ENCODE assay signal across 26 cellular contexts in genomic region chr10:3478632-3479240, GRCh38.
DNase-seq lines count a peak whose midpoint lies in the region; ATAC-seq, FAIRE-seq and TF ChIP-seq lines count a peak whose summit lies in the region.
"Had no signal": no experiment of that assay in that cellular context is flagged by ENCODE, and none has a peak within 500 bp of the region (broad histone marks: within the 10 kb centered on the region; RNA-seq: fewer than 3 reads in every experiment).

No MANE protein-coding gene starts in this region.

- no peak overlapping the region for H2BK5ac ChIP-seq in IMR-90 (ENCODE audit: low read depth, low read length, poor library complexity, severe bottlenecking)
- no peak overlapping the region for H2BK5ac ChIP-seq in mesenchymal stem cell (ENCODE audit: low read depth, low read length, poor library complexity, severe bottlenecking)

- peak overlapping the region in 1 of 2 experiments; percentile 8 for H2BK12ac ChIP-seq in mesenchymal stem cell (ENCODE audit: low read length in 2 of 2)

- H2BK120ac ChIP-seq in IMR-90 (ENCODE audit: low read depth, low read length) = 0 out of 2 replicates have a peak overlapping the region, but pooled peaks have one; percentile 26
- H2BK120ac ChIP-seq in mesenchymal stem cell (ENCODE audit: low read depth, low read length) = no peak overlapping the region

- no peak for TF ChIP-seq EP300 in GM12878 (IDR thresholded peaks at IDR 0.05; ENCODE audit: borderline replicate concordance in 1 of 2, control insufficient read depth in 1 of 2, low read depth in 2 of 2, low read length in 2 of 2)

- no peaks in the 10 kb centered on the region for H3K79me2 ChIP-seq in GM12878 (ENCODE audit: control insufficient read depth, insufficient read depth, low read length)

- ATAC-seq in IMR-90 (ENCODE audit: low read depth) = no peak
- no peak for ATAC-seq in GM12878
- no peak for ATAC-seq in stimulated activated memory B cell treated with anti-CD40 and anti-IgM and Interleukin-4, amounts not matched to agents 10 μg/mL and 1 μg/mL and 100 μg/mL, for 72 hours
- no peak for ATAC-seq in HG02885 (IDR thresholded peaks at IDR 0.05; ENCODE audit: poor library complexity, unreplicated experiment)
- ATAC-seq: K562, PC-3, Right ventricle myocardium inferior, SK-N-SH treated with all-trans-retinoic acid at 6 μM for 48 hours had no signal

- 0 out of 4 replicates have a peak, but pooled peaks cover 0 to 3% of the 10 kb centered on the region in 2 experiments for H3K79me1 ChIP-seq in IMR-90 (ENCODE audit: low read depth in 1 of 2, low read length in 2 of 2)
- H3K79me1 ChIP-seq in mesenchymal stem cell (replicated peaks; ENCODE audit: low read length, poor library complexity, severe bottlenecking) = peaks cover 1% of the 10 kb centered on the region

- SMC1A ChIA-PET in GM12878 (lab: Charles Lee; ENCODE audit: uncharacterized antibody, unreplicated experiment) = interaction anchor here (1.5 kb wide), 1 partner anchor 11 kb away, joined by 3 read pairs; no protein-coding TSS in a partner anchor

- H4K20me1 ChIP-seq in IMR-90 (ENCODE audit: insufficient read depth, low read length) (no peaks in the 10 kb centered on the region), GM12878 (ENCODE audit: control insufficient read depth, insufficient read depth) (no peaks in the 10 kb centered on the region)
- H4K20me1 ChIP-seq: BLaER1 treated with 17β-estradiol and CSF1 and Interleukin-3, amounts not matched to agents 10 nM and 100 nM had no signal

- H3K4ac ChIP-seq in IMR-90 (ENCODE audit: low read depth, low read length) (0 out of 2 replicates have a peak overlapping the region, but pooled peaks have one; percentile 21), mesenchymal stem cell (ENCODE audit: low read depth in 1 of 2, low read length in 2 of 2) (peak overlapping the region in 1 of 2 experiments; percentile 18)

- H4K91ac ChIP-seq in IMR-90 (ENCODE audit: insufficient read depth, low read depth, low read length) (peak overlapping the region; percentile 13; the same call in 1 of the 2 replicates), mesenchymal stem cell (ENCODE audit: low read length) (peak overlapping the region; percentile 2)

- POLR2A ChIA-PET in IMR-90 (lab: Charles Lee; ENCODE audit: unreplicated experiment) = no interaction called here
- POLR2A ChIA-PET in GM12878 (lab: Charles Lee) = no interaction called here

- in situ Hi-C loops in IMR-90 (cut with MboI; ENCODE audit: low sequenced_read_pairs) (no loop called here), GM12878 (cut with MboI) (no loop called here)

- dilution Hi-C loops in IMR-90 (cut with HindIII; ENCODE audit: low sequenced_read_pairs, unreplicated experiment) = no loop called here

- H2AFZ ChIP-seq in IMR-90 (replicated peaks; ENCODE audit: low read length, poor library complexity) = no peak overlapping the region
- H2AFZ ChIP-seq in GM12878 (ENCODE audit: control insufficient read depth, low read depth, low read length) = no peak overlapping the region
- H2AFZ ChIP-seq in mesenchymal stem cell (ENCODE audit: low read depth, low read length) = no peak overlapping the region

- BruUV-seq in IMR-90 (replicated peaks; lab: Mats Ljungman, UMichigan) (no TSS peak), GM12878 (replicated peaks; lab: Mats Ljungman, UMichigan) (no TSS peak)

- H3K27ac Mint-ChIP-seq in stimulated activated memory B cell treated with anti-CD40 and anti-IgM and Interleukin-4, amounts not matched to agents 10 μg/mL and 1 μg/mL and 100 μg/mL, for 72 hours = peak overlapping the region; percentile 13
- H3K27ac Mint-ChIP-seq: CD4-positive, alpha-beta T cell had no signal

- no peak overlapping the region for H3K4me3 Mint-ChIP-seq in stimulated activated memory B cell treated with anti-CD40 and anti-IgM and Interleukin-4, amounts not matched to agents 10 μg/mL and 1 μg/mL and 100 μg/mL, for 72 hours
- H3K4me3 Mint-ChIP-seq: CD4-positive, alpha-beta T cell had no signal

- H4K8ac ChIP-seq in IMR-90 (ENCODE audit: low read depth in 2 of 2, low read length in 2 of 2) = no peak overlapping the region
- H4K8ac ChIP-seq in mesenchymal stem cell (ENCODE audit: low read length) = no peak overlapping the region

- CTCF ChIA-PET in IMR-90 (lab: Yijun Ruan, JAX) = interaction anchor here (0.6 kb wide), 1 partner anchor 1286 kb away, joined by 4 read pairs; no protein-coding TSS in a partner anchor
- CTCF ChIA-PET in GM12878 (lab: Yijun Ruan, JAX) = no interaction called here

- no peak overlapping the region for H2AK9ac ChIP-seq in IMR-90 (replicated peaks; ENCODE audit: low read depth, low read length, poor library complexity)

- peaks cover 32% of the 10 kb centered on the region for H3K4me1 Mint-ChIP-seq in stimulated activated memory B cell treated with anti-CD40 and anti-IgM and Interleukin-4, amounts not matched to agents 10 μg/mL and 1 μg/mL and 100 μg/mL, for 72 hours

- H3K36me3 ChIP-seq in IMR-90 (ENCODE audit: control insufficient read depth, insufficient read depth, low read length) = no peaks in the 10 kb centered on the region
- H3K36me3 ChIP-seq in GM12878 (ENCODE audit: control insufficient read depth in 2 of 2, insufficient read depth in 2 of 2, low read length in 1 of 2) = no peaks in the 10 kb centered on the region
- no peaks in the 10 kb centered on the region for H3K36me3 ChIP-seq in mesenchymal stem cell (ENCODE audit: control insufficient read depth in 1 of 2, insufficient read depth in 2 of 2, low read depth in 1 of 2, low read length in 2 of 2)
- H3K36me3 ChIP-seq: SJCRH30 had no signal

- H2BK15ac ChIP-seq in IMR-90 (ENCODE audit: low read depth, low read length) (peak overlapping the region; percentile 25; the same call in 2 of the 3 replicates), mesenchymal stem cell (ENCODE audit: low read depth, poor library complexity, severe bottlenecking) (no peak overlapping the region)

- H2AK5ac ChIP-seq in IMR-90 (ENCODE audit: low read depth, low read length) = peak overlapping the region; percentile 47
- H2AK5ac ChIP-seq in mesenchymal stem cell (ENCODE audit: low read length, severe bottlenecking) = peak overlapping the region; percentile 30

- DNase-seq in IMR-90 = no peak
- no peak for DNase-seq in GM12878 (ENCODE audit: low read depth, low spot score)
- no peak for DNase-seq in mesenchymal stem cell
- DNase-seq in NCI-H1105 (lab: John Stamatoyannopoulos, UW) = no peak
- DNase-seq in putamen (ENCODE audit: low spot score) = no peak
- DNase-seq: AML-193; CD4-positive, alpha-beta T cell; DMS53; Kasumi-1; NCI-H1105 treated with DMSO at 0.1 percent for 48 hours; NCI-H146; NCI-H1930; NCI-H2107; NCI-H524; NCI-H748 treated with DMSO at 0.1 percent for 48 hours; PC-3; SJCRH30 had no signal

- H3K4me1 ChIP-seq in IMR-90 (ENCODE audit: control insufficient read depth, insufficient read depth, low read length) = peaks cover 9% of the 10 kb centered on the region
- peaks cover 46% of the 10 kb centered on the region for H3K4me1 ChIP-seq in GM12878 (ENCODE audit: control insufficient read depth, insufficient read depth, low read length)
- H3K4me1 ChIP-seq in mesenchymal stem cell (ENCODE audit: control insufficient read depth, insufficient read depth, low read depth, low read length) = peaks cover 6% of the 10 kb centered on the region
- H3K4me1 ChIP-seq: SJCRH30 had no signal

- H3K18ac ChIP-seq in IMR-90 (ENCODE audit: low read depth, low read length) (no peak overlapping the region; the same call in 1 of the 2 replicates), mesenchymal stem cell (ENCODE audit: low read depth in 1 of 2, low read length in 2 of 2) (peak overlapping the region; percentile 6 to 48)

- H4K5ac ChIP-seq in IMR-90 (ENCODE audit: low read depth, low read length) = no peak overlapping the region

- H3K27me3 Mint-ChIP-seq in stimulated activated memory B cell treated with anti-CD40 and anti-IgM and Interleukin-4, amounts not matched to agents 10 μg/mL and 1 μg/mL and 100 μg/mL, for 72 hours = no peaks in the 10 kb centered on the region
- H3K27me3 Mint-ChIP-seq: CD4-positive, alpha-beta T cell had no signal

- no peak overlapping the region for H3K9ac ChIP-seq in IMR-90 (ENCODE audit: low read depth, low read length)
- no peak overlapping the region for H3K9ac ChIP-seq in GM12878 (ENCODE audit: control insufficient read depth, insufficient read depth, low read length)
- H3K9ac ChIP-seq in mesenchymal stem cell (ENCODE audit: low read length) = no peak overlapping the region
- H3K9ac ChIP-seq: BLaER1 treated with 17β-estradiol and CSF1 and Interleukin-3, amounts not matched to agents 10 nM and 100 nM had no signal

- FAIRE-seq in GM12878 (lab: Jason Lieb, UNC) = no peak
- FAIRE-seq: A204.1, D721Med, H54, K562 had no signal

- no peak overlapping the region for H3K23ac ChIP-seq in IMR-90 (ENCODE audit: low read depth, low read length)
- H3K23ac ChIP-seq in mesenchymal stem cell (ENCODE audit: low read length in 2 of 2) = no peak overlapping the region

- intact Hi-C loops in IMR-90 (cut with micrococcal nuclease) (no loop called here), GM12878 (cut with micrococcal nuclease; ENCODE audit: unreplicated experiment) (loop anchor here (10.0 kb wide), 1 partner anchor 306 kb away; the partner anchor contains the start of gene KLF6)

- TF ChIP-seq CTCF in IMR-90 (conservative IDR thresholded peaks at IDR 0.05; ENCODE audit: low read depth, low read length) (no peak), GM12878 (IDR thresholded peaks at IDR 0.05 in 2 of 3, conservative IDR thresholded peaks at IDR 0.05 in 1 of 3; ENCODE audit: control insufficient read depth in 2 of 3, extremely low read depth in 1 of 3, insufficient read depth in 1 of 3, low read depth in 3 of 3, low read length in 3 of 3) (no peak)

- no peak overlapping the region for H3K56ac ChIP-seq in IMR-90 (ENCODE audit: extremely low read depth, insufficient read depth, low read length)

- RAD21 ChIA-PET in GM12878 (lab: Charles Lee; ENCODE audit: unreplicated experiment) = no interaction called here

- H2BK20ac ChIP-seq in IMR-90 (ENCODE audit: low read depth, low read length) = no peak overlapping the region

- no peak overlapping the region for H3K4me3 ChIP-seq in IMR-90 (ENCODE audit: insufficient read depth, low read depth, low read length)
- no peak overlapping the region for H3K4me3 ChIP-seq in GM12878
- H3K4me3 ChIP-seq in mesenchymal stem cell (ENCODE audit: insufficient read depth in 1 of 2, low read depth in 1 of 2, low read length in 2 of 2) = no peak overlapping the region
- H3K4me3 ChIP-seq: BLaER1 treated with 17β-estradiol and CSF1 and Interleukin-3, amounts not matched to agents 10 nM and 100 nM; K562; SJCRH30 had no signal

- no peaks in the 10 kb centered on the region for H3K9me3 Mint-ChIP-seq in stimulated activated memory B cell treated with anti-CD40 and anti-IgM and Interleukin-4, amounts not matched to agents 10 μg/mL and 1 μg/mL and 100 μg/mL, for 72 hours
- H3K9me3 Mint-ChIP-seq: CD4-positive, alpha-beta T cell had no signal

- no peaks in the 10 kb centered on the region; the same call in 1 of the 2 replicates for H3K9me3 ChIP-seq in IMR-90 (ENCODE audit: control insufficient read depth, insufficient read depth, low read length)
- no peaks in the 10 kb centered on the region; the same call in 2 of the 3 replicates for H3K9me3 ChIP-seq in GM12878 (replicated peaks; ENCODE audit: control insufficient read depth, insufficient read depth, low read length)
- no peaks in the 10 kb centered on the region for H3K9me3 ChIP-seq in mesenchymal stem cell (ENCODE audit: control insufficient read depth, low read length)
- H3K9me3 ChIP-seq: SJCRH30 had no signal

- H3K14ac ChIP-seq in IMR-90 (replicated peaks; ENCODE audit: low read depth, low read length) (0 out of 2 replicates have a peak overlapping the region, but pooled peaks have one; percentile 14), mesenchymal stem cell (ENCODE audit: low read length in 2 of 2) (no peak overlapping the region)

- no peak for TF ChIP-seq RAD21 in IMR-90 (IDR thresholded peaks at IDR 0.05; ENCODE audit: low read length)
- no peak for TF ChIP-seq RAD21 in GM12878 (IDR thresholded peaks at IDR 0.05; ENCODE audit: insufficient read depth, low read depth, low read length)

- no peaks in the 10 kb centered on the region for H3K36me3 Mint-ChIP-seq in stimulated activated memory B cell treated with anti-CD40 and anti-IgM and Interleukin-4, amounts not matched to agents 10 μg/mL and 1 μg/mL and 100 μg/mL, for 72 hours

- no peak overlapping the region for H3K4me2 ChIP-seq in IMR-90 (ENCODE audit: low read depth, low read length)
- H3K4me2 ChIP-seq in GM12878 (ENCODE audit: control insufficient read depth, insufficient read depth) = no peak overlapping the region
- no peak overlapping the region for H3K4me2 ChIP-seq in mesenchymal stem cell (ENCODE audit: low read length, poor library complexity, severe bottlenecking)

- H3K27me3 ChIP-seq in IMR-90 (ENCODE audit: control insufficient read depth, insufficient read depth, low read length) (no peaks in the 10 kb centered on the region), GM12878 (replicated peaks in 1 of 2; ENCODE audit: control insufficient read depth in 2 of 2, insufficient read depth in 2 of 2, low read length in 1 of 2) (no peaks in the 10 kb centered on the region), mesenchymal stem cell (ENCODE audit: control insufficient read depth in 1 of 2, insufficient read depth in 1 of 2, low read length in 2 of 2) (no peaks in the 10 kb centered on the region)
- H3K27me3 ChIP-seq: BLaER1 treated with 17β-estradiol and CSF1 and Interleukin-3, amounts not matched to agents 10 nM and 100 nM; SJCRH30 had no signal

- H3K9me1 ChIP-seq in IMR-90 (ENCODE audit: insufficient read depth, low read length) = peaks cover 16% of the 10 kb centered on the region

- no peak for TF ChIP-seq POLR2A in IMR-90 (IDR thresholded peaks at IDR 0.05; ENCODE audit: low read depth, low read length)
- TF ChIP-seq POLR2A in GM12878 (IDR thresholded peaks at IDR 0.05; ENCODE audit: low read depth, low read length) = no peak

- no peak overlapping the region for H3K27ac ChIP-seq in IMR-90 (ENCODE audit: insufficient read depth, low read length)
- peak overlapping the region; percentile 79 for H3K27ac ChIP-seq in GM12878 (ENCODE audit: control insufficient read depth, insufficient read depth)
- H3K27ac ChIP-seq in mesenchymal stem cell (ENCODE audit: low read length, poor library complexity, severe bottlenecking) = no peak overlapping the region
- H3K27ac ChIP-seq: SJCRH30 had no signal

- 100% methylated on average over 2 of the region's 7 CpGs; no CpG with 5 or more reads in 1 of the 2 experiments for WGBS in IMR-90 (ENCODE audit: extremely low coverage in 2 of 2, insufficient read length in 1 of 2), 2 experiments
- WGBS in GM12878 (ENCODE audit: insufficient coverage, insufficient replicate concordance, low lambda C conversion rate, missing lambda C conversion rate) = 79% methylated on average over 7 of the region's 7 CpGs
- 98% methylated on average over 7 of the region's 7 CpGs for WGBS in mesenchymal stem cell
